31 cellular contexts compared by ENCODE assay signal in genomic region chr14:31745741-31746140, GRCh38.
DNase-seq lines count a peak whose midpoint lies in the region; FAIRE-seq and TF ChIP-seq lines count a peak whose summit lies in the region.
"Had no signal": no experiment of that assay in that cellular context is flagged by ENCODE, and none has a peak within 500 bp of the region (broad histone marks: within the 10 kb centered on the region; RNA-seq: fewer than 3 reads in every experiment).

No MANE protein-coding gene starts in this region.

- POLR2A ChIA-PET in MCF 10A (lab: Yijun Ruan, JAX) = no interaction called here
- POLR2A ChIA-PET in activated CD4-positive, alpha-beta T cell treated with anti-CD3 and anti-CD28 coated beads, Interleukin-2, amount 10 ng/mL, durations not matched to agents 7 days and 5 days (lab: Charles Lee) = interaction anchor here (0.7 kb wide), 1 partner anchor 185 kb away, joined by 4 read pairs; no protein-coding TSS in a partner anchor

- peaks cover 23% of the 10 kb centered on the region for H3K9me3 Mint-ChIP-seq in MCF 10A (ENCODE audit: unreplicated experiment)
- peaks cover 42% of the 10 kb centered on the region for H3K9me3 Mint-ChIP-seq in activated CD4-positive, alpha-beta T cell treated with anti-CD3 and anti-CD28 coated beads, Interleukin-2, amount 10 ng/mL, durations not matched to agents 7 days and 5 days

- H3K4me3 ChIP-seq in breast epithelium (no peak overlapping the region), brain microvascular endothelial cell (ENCODE audit: low read depth, low read length) (no peak overlapping the region)
- H3K4me3 ChIP-seq: GM23248, left ventricle myocardium inferior, Peyer's patch, SJCRH30, spleen, tibial nerve had no signal

- H3K9me3 ChIP-seq in breast epithelium = peaks cover 23 to 43% of the 10 kb centered on the region in 2 donors

- TF ChIP-seq POLR2A in breast epithelium (IDR thresholded peaks at IDR 0.05) = no peak

- H3K27me3 ChIP-seq in breast epithelium (no peaks in the 10 kb centered on the region), brain microvascular endothelial cell (replicated peaks) (no peaks in the 10 kb centered on the region)
- H3K27me3 ChIP-seq: Peyer's patch, SJCRH30, spleen, tibial nerve had no signal

- H3K27me3 Mint-ChIP-seq in MCF 10A (ENCODE audit: insufficient read depth, unreplicated experiment) = no peaks in the 10 kb centered on the region
- H3K27me3 Mint-ChIP-seq in activated CD4-positive, alpha-beta T cell treated with anti-CD3 and anti-CD28 coated beads, Interleukin-2, amount 10 ng/mL, durations not matched to agents 7 days and 5 days = no peaks in the 10 kb centered on the region
- H3K27me3 Mint-ChIP-seq: activated CD8-positive, alpha-beta T cell treated with anti-CD3 and anti-CD28 coated beads for 36 hours; activated naive CD4-positive, alpha-beta T cell treated with anti-CD3 and anti-CD28 coated beads, Interleukin-2, amount 50 U/mL, for 24 hours; T-cell had no signal

- CTCF ChIA-PET in MCF 10A (lab: Yijun Ruan, JAX) = interaction anchor here (0.6 kb wide), 1 partner anchor 39 kb away, joined by 3 read pairs; no protein-coding TSS in a partner anchor
- CTCF ChIA-PET in activated CD4-positive, alpha-beta T cell treated with anti-CD3 and anti-CD28 coated beads, Interleukin-2, amount 10 ng/mL, durations not matched to agents 7 days and 5 days (lab: Charles Lee) = interaction anchor here (1.3 kb wide), 1 partner anchor 14 kb away, joined by 3 read pairs; no protein-coding TSS in a partner anchor

- no peaks in the 10 kb centered on the region for H3K4me1 Mint-ChIP-seq in MCF 10A (ENCODE audit: insufficient read depth, unreplicated experiment)
- H3K4me1 Mint-ChIP-seq in activated CD4-positive, alpha-beta T cell treated with anti-CD3 and anti-CD28 coated beads, Interleukin-2, amount 10 ng/mL, durations not matched to agents 7 days and 5 days = no peaks in the 10 kb centered on the region
- H3K4me1 Mint-ChIP-seq: activated naive CD4-positive, alpha-beta T cell treated with anti-CD3 and anti-CD28 coated beads, Interleukin-2, amount 50 U/mL, for 24 hours; T-cell had no signal

- no peak overlapping the region for H3K27ac Mint-ChIP-seq in MCF 10A (ENCODE audit: low read depth, unreplicated experiment)
- H3K27ac Mint-ChIP-seq in activated CD4-positive, alpha-beta T cell treated with anti-CD3 and anti-CD28 coated beads, Interleukin-2, amount 10 ng/mL, durations not matched to agents 7 days and 5 days = no peak overlapping the region
- H3K27ac Mint-ChIP-seq: activated CD8-positive, alpha-beta T cell treated with anti-CD3 and anti-CD28 coated beads for 36 hours; activated naive CD4-positive, alpha-beta T cell treated with anti-CD3 and anti-CD28 coated beads, Interleukin-2, amount 50 U/mL, for 24 hours; activated T-helper 2 cell treated with anti-CD3 and anti-CD28 coated beads, Interferon-gamma antibody, Interleukin-2, Interleukin-4, amounts not matched to agents 10 μg/mL and 5 μg/mL and 100 μg/mL, durations not matched to agents 14 hours and 24 hours and 36 hours; T-cell had no signal

- no TSS peak for BruUV-seq in MCF 10A (replicated peaks; lab: Mats Ljungman, UMichigan)

- no peak for DNase-seq in MCF 10A (ENCODE audit: unreplicated experiment)
- no peak for DNase-seq in breast epithelium (ENCODE audit: low spot score in 2 of 2)
- DNase-seq in HTR-8/SVneo (ENCODE audit: insufficient read length, low spot score) = no peak
- no peak for DNase-seq in brain microvascular endothelial cell
- no peak for DNase-seq in NCI-H1694 (lab: John Stamatoyannopoulos, UW)
- DNase-seq in KBM-7 = no peak
- DNase-seq in RCC 7860 (ENCODE audit: low spot score) = no peak
- DNase-seq in activated CD4-positive, alpha-beta T cell treated with anti-CD3 and anti-CD28 coated beads, Interleukin-2, amount 10 ng/mL, durations not matched to agents 7 days and 5 days = no peak
- DNase-seq: activated CD4-positive, CD25-positive, alpha-beta regulatory T cell treated with anti-CD3 and anti-CD28 coated beads, Interleukin-2, amount 50 U/mL, for 72 hours; activated CD8-positive, alpha-beta T cell treated with anti-CD3 and anti-CD28 coated beads for 36 hours; amygdala; effector CD8-positive, alpha-beta T cell; foreskin melanocyte; hippocampal formation; left ventricle myocardium inferior; MM.1S; NCI-H1436; NCI-H2107; NCI-H446; Peyer's patch; posterior cingulate gyrus; right cardiac atrium; spleen; T-cell had no signal

- no peaks in the 10 kb centered on the region for H3K4me1 ChIP-seq in breast epithelium
- H3K4me1 ChIP-seq: left ventricle myocardium inferior, Peyer's patch, SJCRH30, spleen, tibial nerve had no signal

- no peak overlapping the region for H3K27ac ChIP-seq in breast epithelium
- H3K27ac ChIP-seq in brain microvascular endothelial cell = no peak overlapping the region
- H3K27ac ChIP-seq: GM23248, left ventricle myocardium inferior, Peyer's patch, SJCRH30, spleen, tibial nerve had no signal

- FAIRE-seq in HTR-8/SVneo (lab: Jason Lieb, UNC) (peak; percentile 42), RCC 7860 (lab: Jason Lieb, UNC) (no peak)
- FAIRE-seq: bronchial epithelial cell, colon had no signal

- peaks cover 4% of the 10 kb centered on the region for H3K36me3 Mint-ChIP-seq in MCF 10A (ENCODE audit: insufficient read depth, unreplicated experiment)
- peaks cover 4% of the 10 kb centered on the region for H3K36me3 Mint-ChIP-seq in activated CD4-positive, alpha-beta T cell treated with anti-CD3 and anti-CD28 coated beads, Interleukin-2, amount 10 ng/mL, durations not matched to agents 7 days and 5 days (ENCODE audit: low read depth)

- intact Hi-C loops in MCF 10A (cut with micrococcal nuclease) = no loop called here
- intact Hi-C loops in breast epithelium (cut with DNase I; ENCODE audit: low total_unique reads) = no loop called here

- in situ Hi-C loops in brain microvascular endothelial cell (cut with HindIII; ENCODE audit: low pct_ligation_motif_present, low sequenced_read_pairs) = no loop called here
- in situ Hi-C loops in KBM-7 (cut with MboI; ENCODE audit: low pct_unique_long_range_greater_than_20kb, low sequenced_read_pairs) = no loop called here

- TF ChIP-seq CTCF in MCF 10A (IDR thresholded peaks at IDR 0.05; ENCODE audit: unreplicated experiment) = peak; percentile 6
- no peak for TF ChIP-seq CTCF in breast epithelium (IDR thresholded peaks at IDR 0.05)
- peak; percentile 21 for TF ChIP-seq CTCF in brain microvascular endothelial cell (IDR thresholded peaks at IDR 0.05; ENCODE audit: low read depth, low read length, missing control alignments)

- H3K4me3 Mint-ChIP-seq in MCF 10A (ENCODE audit: unreplicated experiment) = no peak overlapping the region
- H3K4me3 Mint-ChIP-seq in activated CD4-positive, alpha-beta T cell treated with anti-CD3 and anti-CD28 coated beads, Interleukin-2, amount 10 ng/mL, durations not matched to agents 7 days and 5 days = no peak overlapping the region
- H3K4me3 Mint-ChIP-seq: activated CD8-positive, alpha-beta T cell treated with anti-CD3 and anti-CD28 coated beads for 36 hours; activated naive CD4-positive, alpha-beta T cell treated with anti-CD3 and anti-CD28 coated beads, Interleukin-2, amount 50 U/mL, for 24 hours; T-cell had no signal

- no peaks in the 10 kb centered on the region for H3K36me3 ChIP-seq in breast epithelium
- no peaks in the 10 kb centered on the region for H3K36me3 ChIP-seq in brain microvascular endothelial cell (replicated peaks)
- H3K36me3 ChIP-seq: Peyer's patch, SJCRH30 had no signal

Comparison
In these comparisons a context has a peak if more than half of its experiments do, and no peak if none do; other contexts are left out.
1. CTCF ChIP-seq: peak in MCF 10A (single experiment) and brain microvascular endothelial cell (single experiment); none in breast epithelium (0 of 3).